ENCODE assay signal across 32 cellular contexts in genomic region chr7:40798612-40799011, GRCh38.
"Had no signal": no experiment of that assay in that cellular context is flagged by ENCODE, and none has a peak within 500 bp of the region (broad histone marks: within the 10 kb centered on the region; RNA-seq: fewer than 3 reads in every experiment).

No MANE protein-coding gene starts in this region.

- FAIRE-seq: colon had no signal

- H3K27ac Mint-ChIP-seq: activated CD4-positive, alpha-beta memory T cell treated with anti-CD3 and anti-CD28 coated beads for 36 hours; activated CD4-positive, alpha-beta T cell treated with anti-CD3 and anti-CD28 coated beads for 36 hours; activated CD4-positive, alpha-beta T cell treated with anti-CD3 and anti-CD28 coated beads, Interleukin-2, amount 10 ng/mL, durations not matched to agents 24 days and 14 days; activated CD8-positive, alpha-beta memory T cell treated with anti-CD3 and anti-CD28 coated beads, Interleukin-2, amount 10 ng/mL, durations not matched to agents 7 days and 5 days; activated CD8-positive, alpha-beta T cell treated with anti-CD3 and anti-CD28 coated beads, Interleukin-2, amount 10 ng/mL, durations not matched to agents 7 days and 5 days; activated naive CD4-positive, alpha-beta T cell treated with anti-CD3 and anti-CD28 coated beads for 36 hours; activated naive CD4-positive, alpha-beta T cell treated with anti-CD3 and anti-CD28 coated beads, Interleukin-2, amount 50 U/mL, for 24 hours; activated naive CD8-positive, alpha-beta T cell treated with anti-CD3 and anti-CD28 coated beads for 36 hours; activated naive CD8-positive, alpha-beta T cell treated with anti-CD3 and anti-CD28 coated beads, Interleukin-2, amount 50 U/mL, for 24 hours; activated T-helper 1 cell treated with anti-CD3 and anti-CD28 coated beads, Interleukin-12 subunit alpha, Interleukin-12 subunit beta, Interleukin-2, Interleukin-4 antibody, amounts not matched to agents 30 ng/mL and 10 ng/mL and 1 ng/mL, durations not matched to agents 14 hours and 24 hours and 36 hours; activated T-helper 2 cell treated with anti-CD3 and anti-CD28 coated beads, Interferon-gamma antibody, Interleukin-2, Interleukin-4, amounts not matched to agents 10 μg/mL and 5 μg/mL and 100 μg/mL, durations not matched to agents 14 hours and 24 hours and 36 hours; effector memory CD8-positive, alpha-beta T cell had no signal

- H3K4me1 Mint-ChIP-seq: activated CD4-positive, alpha-beta T cell treated with anti-CD3 and anti-CD28 coated beads for 36 hours; activated CD4-positive, alpha-beta T cell treated with anti-CD3 and anti-CD28 coated beads, Interleukin-2, amount 10 ng/mL, durations not matched to agents 24 days and 14 days; activated CD8-positive, alpha-beta memory T cell treated with anti-CD3 and anti-CD28 coated beads, Interleukin-2, amount 10 ng/mL, durations not matched to agents 7 days and 5 days; activated naive CD4-positive, alpha-beta T cell treated with anti-CD3 and anti-CD28 coated beads, Interleukin-2, amount 50 U/mL, for 24 hours; activated naive CD8-positive, alpha-beta T cell treated with anti-CD3 and anti-CD28 coated beads, Interleukin-2, amount 50 U/mL, for 24 hours had no signal

- DNase-seq: activated CD4-positive, alpha-beta memory T cell treated with anti-CD3 and anti-CD28 coated beads for 36 hours; activated CD4-positive, alpha-beta T cell treated with anti-CD3 and anti-CD28 coated beads for 36 hours; activated CD4-positive, alpha-beta T cell treated with anti-CD3 and anti-CD28 coated beads, Interleukin-2, amount 10 ng/mL, durations not matched to agents 24 days and 14 days; activated CD4-positive, CD25-positive, alpha-beta regulatory T cell; activated CD4-positive, CD25-positive, alpha-beta regulatory T cell treated with anti-CD3 and anti-CD28 coated beads, Interleukin-2, amount 50 U/mL, for 72 hours; activated CD8-positive, alpha-beta memory T cell treated with anti-CD3 and anti-CD28 coated beads, Interleukin-2, amount 10 ng/mL, durations not matched to agents 7 days and 5 days; activated CD8-positive, alpha-beta memory T cell treated with anti-CD3 and anti-CD28 coated beads, Interleukin-2, amount 50 U/mL, for 4 hours; activated CD8-positive, alpha-beta T cell treated with anti-CD3 and anti-CD28 coated beads, Interleukin-2, amount 10 ng/mL, durations not matched to agents 7 days and 5 days; activated effector memory CD4-positive, alpha-beta T cell treated with anti-CD3 and anti-CD28 coated beads, Interleukin-2, amount 50 U/mL, for 16 hours; activated naive CD4-positive, alpha-beta T cell treated with anti-CD3 and anti-CD28 coated beads for 36 hours; activated naive CD8-positive, alpha-beta T cell treated with anti-CD3 and anti-CD28 coated beads for 36 hours; activated naive CD8-positive, alpha-beta T cell treated with anti-CD3 and anti-CD28 coated beads, Interleukin-2, amount 50 U/mL, for 24 hours; activated T-cell treated with anti-CD3 and anti-CD28 coated beads, Interleukin-2, amount 50 U/mL, for 1 hour; activated T-cell treated with anti-CD3 and anti-CD28 coated beads, Interleukin-2, amount 50 U/mL, for 48 hours; adrenal gland; amygdala; aorta; body of pancreas; caudate nucleus; cortex of kidney; dermis blood vessel endothelial cell; effector CD4-positive, alpha-beta T cell; effector memory CD8-positive, alpha-beta T cell; erythroblast; esophagus squamous epithelium; foreskin melanocyte; head of caudate nucleus; T-helper 2 cell had no signal

- H3K27me3 Mint-ChIP-seq: activated CD4-positive, alpha-beta memory T cell treated with anti-CD3 and anti-CD28 coated beads for 36 hours; activated CD4-positive, alpha-beta T cell treated with anti-CD3 and anti-CD28 coated beads, Interleukin-2, amount 10 ng/mL, durations not matched to agents 24 days and 14 days; activated CD8-positive, alpha-beta memory T cell treated with anti-CD3 and anti-CD28 coated beads, Interleukin-2, amount 10 ng/mL, durations not matched to agents 7 days and 5 days; activated naive CD4-positive, alpha-beta T cell treated with anti-CD3 and anti-CD28 coated beads, Interleukin-2, amount 50 U/mL, for 24 hours; activated naive CD8-positive, alpha-beta T cell treated with anti-CD3 and anti-CD28 coated beads for 36 hours; activated naive CD8-positive, alpha-beta T cell treated with anti-CD3 and anti-CD28 coated beads, Interleukin-2, amount 50 U/mL, for 24 hours; effector memory CD8-positive, alpha-beta T cell had no signal

- H3K4me3 Mint-ChIP-seq: activated CD4-positive, alpha-beta memory T cell treated with anti-CD3 and anti-CD28 coated beads for 36 hours; activated CD4-positive, alpha-beta T cell treated with anti-CD3 and anti-CD28 coated beads for 36 hours; activated CD4-positive, alpha-beta T cell treated with anti-CD3 and anti-CD28 coated beads, Interleukin-2, amount 10 ng/mL, durations not matched to agents 24 days and 14 days; activated CD8-positive, alpha-beta memory T cell treated with anti-CD3 and anti-CD28 coated beads, Interleukin-2, amount 10 ng/mL, durations not matched to agents 7 days and 5 days; activated CD8-positive, alpha-beta T cell treated with anti-CD3 and anti-CD28 coated beads, Interleukin-2, amount 10 ng/mL, durations not matched to agents 7 days and 5 days; activated naive CD4-positive, alpha-beta T cell treated with anti-CD3 and anti-CD28 coated beads for 36 hours; activated naive CD4-positive, alpha-beta T cell treated with anti-CD3 and anti-CD28 coated beads, Interleukin-2, amount 50 U/mL, for 24 hours; activated naive CD8-positive, alpha-beta T cell treated with anti-CD3 and anti-CD28 coated beads for 36 hours; activated naive CD8-positive, alpha-beta T cell treated with anti-CD3 and anti-CD28 coated beads, Interleukin-2, amount 50 U/mL, for 24 hours; activated T-helper 1 cell treated with anti-CD3 and anti-CD28 coated beads, Interleukin-12 subunit alpha, Interleukin-12 subunit beta, Interleukin-2, Interleukin-4 antibody, amounts not matched to agents 30 ng/mL and 10 ng/mL and 1 ng/mL, durations not matched to agents 14 hours and 24 hours and 36 hours; effector memory CD8-positive, alpha-beta T cell had no signal

- H3K4me3 ChIP-seq: adrenal gland, body of pancreas, esophagus squamous epithelium had no signal

- H3K36me3 Mint-ChIP-seq: activated CD4-positive, alpha-beta memory T cell treated with anti-CD3 and anti-CD28 coated beads for 36 hours; activated CD8-positive, alpha-beta memory T cell treated with anti-CD3 and anti-CD28 coated beads, Interleukin-2, amount 10 ng/mL, durations not matched to agents 7 days and 5 days; activated naive CD4-positive, alpha-beta T cell treated with anti-CD3 and anti-CD28 coated beads, Interleukin-2, amount 50 U/mL, for 24 hours; activated naive CD8-positive, alpha-beta T cell treated with anti-CD3 and anti-CD28 coated beads for 36 hours had no signal

- H3K36me3 ChIP-seq: adrenal gland, esophagus squamous epithelium had no signal

- H3K9me3 Mint-ChIP-seq: activated CD4-positive, alpha-beta T cell treated with anti-CD3 and anti-CD28 coated beads, Interleukin-2, amount 10 ng/mL, durations not matched to agents 24 days and 14 days; activated naive CD4-positive, alpha-beta T cell treated with anti-CD3 and anti-CD28 coated beads for 36 hours; activated naive CD4-positive, alpha-beta T cell treated with anti-CD3 and anti-CD28 coated beads, Interleukin-2, amount 50 U/mL, for 24 hours; activated naive CD8-positive, alpha-beta T cell treated with anti-CD3 and anti-CD28 coated beads for 36 hours; activated naive CD8-positive, alpha-beta T cell treated with anti-CD3 and anti-CD28 coated beads, Interleukin-2, amount 50 U/mL, for 24 hours; activated T-helper 1 cell treated with anti-CD3 and anti-CD28 coated beads, Interleukin-12 subunit alpha, Interleukin-12 subunit beta, Interleukin-2, Interleukin-4 antibody, amounts not matched to agents 30 ng/mL and 10 ng/mL and 1 ng/mL, durations not matched to agents 14 hours and 24 hours and 36 hours; activated T-helper 2 cell treated with anti-CD3 and anti-CD28 coated beads, Interferon-gamma antibody, Interleukin-2, Interleukin-4, amounts not matched to agents 10 μg/mL and 5 μg/mL and 100 μg/mL, durations not matched to agents 14 hours and 24 hours and 36 hours had no signal

- ATAC-seq: activated CD4-positive, alpha-beta T cell treated with anti-CD3 and anti-CD28 coated beads for 36 hours; activated CD8-positive, alpha-beta memory T cell treated with anti-CD3 and anti-CD28 coated beads, Interleukin-2, amount 10 ng/mL, durations not matched to agents 7 days and 5 days; activated CD8-positive, alpha-beta T cell treated with anti-CD3 and anti-CD28 coated beads, Interleukin-2, amount 10 ng/mL, durations not matched to agents 7 days and 5 days; activated naive CD8-positive, alpha-beta T cell treated with anti-CD3 and anti-CD28 coated beads, Interleukin-2, amount 50 U/mL, for 24 hours; body of pancreas; effector memory CD8-positive, alpha-beta T cell had no signal

- H3K9me3 ChIP-seq: adrenal gland, body of pancreas, esophagus squamous epithelium had no signal

- H3K27me3 ChIP-seq: adrenal gland, body of pancreas, esophagus squamous epithelium had no signal

- H3K4me1 ChIP-seq: adrenal gland, body of pancreas had no signal

- H3K27ac ChIP-seq: adrenal gland, body of pancreas, esophagus squamous epithelium had no signal
